In the genomic region with DNA sequence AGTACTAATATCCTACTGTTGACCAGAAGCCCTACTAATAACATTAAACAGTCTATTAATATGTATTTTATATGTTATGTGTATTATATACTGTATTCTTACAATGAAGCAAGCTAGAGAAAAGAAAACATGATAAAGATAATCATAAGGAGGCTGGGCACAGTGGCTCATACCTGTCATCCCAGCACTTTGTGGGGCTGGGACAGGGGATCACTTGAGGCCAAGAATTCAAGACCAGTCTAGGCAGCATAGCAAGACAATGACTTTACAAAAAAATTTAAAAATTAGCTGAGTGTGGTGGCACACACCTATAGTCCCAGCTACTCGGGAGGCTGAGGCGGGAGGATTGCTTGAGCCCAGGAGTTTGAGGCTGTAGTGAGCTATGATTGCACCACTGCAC, we compare ENCODE assay signal across 16 cellular contexts. TPM values are rescaled to one million over a fixed set of nuclear protein-coding genes. Genes with fewer than 3 reads are reported as not detected.
DNase-seq lines count a peak whose midpoint lies in the region; ATAC-seq, FAIRE-seq and TF ChIP-seq lines count a peak whose summit lies in the region.
"Had no signal": no experiment of that assay in that cellular context is flagged by ENCODE, and none has a peak within 500 bp of the region (broad histone marks: within the 10 kb centered on the region; RNA-seq: fewer than 3 reads in every experiment).

No MANE protein-coding gene starts in this region.

- in situ Hi-C loops in K562 (cut with MboI) = no loop called here

- WGBS in K562 (ENCODE audit: insufficient coverage, low coverage, missing lambda C conversion rate) = 100% methylated on average over 2 of the region's 2 CpGs

- H3K36me3 ChIP-seq in BLaER1 (no peaks in the 10 kb centered on the region), K562 (ENCODE audit: control insufficient read depth, insufficient read depth, low read length) (no peaks in the 10 kb centered on the region)
- H3K36me3 ChIP-seq: colonic mucosa had no signal

- TF ChIP-seq EP300 in K562 (IDR thresholded peaks at IDR 0.05; ENCODE audit: low read length) = no peak

- H4K20me1 ChIP-seq in BLaER1 (no peaks in the 10 kb centered on the region), K562 (replicated peaks; ENCODE audit: control insufficient read depth, insufficient read depth, low read length) (no peaks in the 10 kb centered on the region)

- H3K9me1 ChIP-seq in K562 (ENCODE audit: control insufficient read depth, insufficient read depth, low read length) = no peaks in the 10 kb centered on the region

- H3K4me1 ChIP-seq in BLaER1 = peaks cover 20% of the 10 kb centered on the region
- H3K4me1 ChIP-seq in K562 (replicated peaks in 1 of 2; ENCODE audit: control insufficient read depth in 2 of 2, insufficient read depth in 2 of 2, low read length in 2 of 2) = peaks cover 18 to 33% of the 10 kb centered on the region in 2 experiments
- H3K4me1 ChIP-seq: colonic mucosa had no signal

- POLR2A ChIA-PET in K562 (lab: Yijun Ruan, JAX) = interaction anchor here (1.0 to 1.5 kb wide), 7 partner anchors 9 to 33 kb away, joined by 3 to 9 read pairs (median 5); a partner anchor contains a TSS
- POLR2A ChIA-PET in naive thymus-derived CD8-positive, alpha-beta T cell (lab: Charles Lee) = interaction anchor here (0.6 to 0.7 kb wide), 2 partner anchors 9 to 171 kb away, joined by 4 to 5 read pairs; a partner anchor contains a TSS
- POLR2A ChIA-PET in RWPE1 (lab: Yijun Ruan, JAX; ENCODE audit: low non-redundant PET) = no interaction called here

- H3K9ac ChIP-seq in BLaER1 (no peak overlapping the region), K562 (ENCODE audit: insufficient read depth in 1 of 2, low read depth in 2 of 2, low read length in 2 of 2) (peak overlapping the region in 1 of 2 experiments; percentile 38; a peak in 2 of 4 replicates)

- no peaks in the 10 kb centered on the region for H3K36me3 Mint-ChIP-seq in CD14-positive monocyte
- no peaks in the 10 kb centered on the region for H3K36me3 Mint-ChIP-seq in naive thymus-derived CD8-positive, alpha-beta T cell
- H3K36me3 Mint-ChIP-seq: activated naive CD8-positive, alpha-beta T cell treated with anti-CD3 and anti-CD28 coated beads, Interleukin-2, amount 10 ng/mL, durations not matched to agents 7 days and 5 days had no signal

- H3K9me3 Mint-ChIP-seq in CD14-positive monocyte = peaks cover 10 to 26% (median 16%) of the 10 kb centered on the region in 7 donors
- peaks cover 0 to 4% (median 0%) of the 10 kb centered on the region in 9 donors for H3K9me3 Mint-ChIP-seq in naive thymus-derived CD8-positive, alpha-beta T cell
- H3K9me3 Mint-ChIP-seq: activated T-helper 1 cell treated with anti-CD3 and anti-CD28 coated beads, Interleukin-12 subunit alpha, Interleukin-12 subunit beta, Interleukin-2, Interleukin-4 antibody, amounts not matched to agents 30 ng/mL and 10 ng/mL and 1 ng/mL, durations not matched to agents 14 hours and 24 hours and 36 hours had no signal

- DNase-seq in CD14-positive monocyte (ENCODE audit: low spot score) (no peak), K562 (ENCODE audit: extremely low read depth in 1 of 4, low spot score in 3 of 4) (no peak), RWPE1 (ENCODE audit: low spot score) (no peak), retina (no peak)
- DNase-seq in naive thymus-derived CD8-positive, alpha-beta T cell = no peak
- DNase-seq: activated naive CD8-positive, alpha-beta T cell treated with anti-CD3 and anti-CD28 coated beads, Interleukin-2, amount 10 ng/mL, durations not matched to agents 7 days and 5 days; colonic mucosa; hippocampal formation; NCI-H1417; NCI-H524; stimulated activated naive B cell treated with anti-CD40 and anti-IgM and Interleukin-4, amounts not matched to agents 10 μg/mL and 1 μg/mL and 100 μg/mL, for 72 hours had no signal

- CTCF ChIA-PET in K562 (lab: Yijun Ruan, JAX; ENCODE audit: low intra/inter-chr PET ratio) (no interaction called here), RWPE1 (lab: Yijun Ruan, JAX) (interaction anchor here (0.8 to 1.3 kb wide), 3 partner anchors 52 to 224 kb away, joined by 3 to 5 read pairs (median 4); no protein-coding TSS in a partner anchor)

- H3K4me3 Mint-ChIP-seq in CD14-positive monocyte = no peak overlapping the region
- no peak overlapping the region for H3K4me3 Mint-ChIP-seq in naive thymus-derived CD8-positive, alpha-beta T cell
- H3K4me3 Mint-ChIP-seq: activated naive CD8-positive, alpha-beta T cell treated with anti-CD3 and anti-CD28 coated beads, Interleukin-2, amount 10 ng/mL, durations not matched to agents 7 days and 5 days; GM23338 had no signal

- no peak for TF ChIP-seq POLR2A in K562 (conservative IDR thresholded peaks at IDR 0.05)

- peak overlapping the region in 4 of 7 donors; percentile 49 to 73 (median 70) for H3K27ac Mint-ChIP-seq in CD14-positive monocyte
- H3K27ac Mint-ChIP-seq in naive thymus-derived CD8-positive, alpha-beta T cell = peak overlapping the region in 8 of 10 donors; percentile 57 to 82 (median 72)
- H3K27ac Mint-ChIP-seq: GM23338 had no signal

- peak overlapping the region; percentile 80; the same call in 1 of the 2 replicates for H2AFZ ChIP-seq in K562 (ENCODE audit: low read depth, low read length)

- no peak for FAIRE-seq in K562 (lab: Jason Lieb, UNC)
- FAIRE-seq: keratinocyte had no signal

- H3K4me1 Mint-ChIP-seq in CD14-positive monocyte = peaks cover 8% of the 10 kb centered on the region
- peaks cover 4 to 12% (median 9%) of the 10 kb centered on the region in 4 donors for H3K4me1 Mint-ChIP-seq in naive thymus-derived CD8-positive, alpha-beta T cell

- TF ChIP-seq CTCF in CD14-positive monocyte (IDR thresholded peaks at IDR 0.05) = no peak
- no peak for TF ChIP-seq CTCF in K562 (IDR thresholded peaks at IDR 0.05 in 2 of 3, conservative IDR thresholded peaks at IDR 0.05 in 1 of 3; ENCODE audit: insufficient read depth in 2 of 3, low read depth in 1 of 3, low read length in 3 of 3)
- TF ChIP-seq CTCF in RWPE1 (conservative IDR thresholded peaks at IDR 0.05; ENCODE audit: low read depth) = no peak

- H3K79me2 ChIP-seq in K562 (ENCODE audit: control insufficient read depth, insufficient read depth, low read length) = no peaks in the 10 kb centered on the region

- TF ChIP-seq RAD21 in K562 (CRISPR knock-in tag; conservative IDR thresholded peaks at IDR 0.05 in 1 of 2, IDR thresholded peaks at IDR 0.05 in 1 of 2) = no peak

- intact Hi-C loops in CD14-positive monocyte (cut with micrococcal nuclease) (no loop called here), K562 (cut with micrococcal nuclease) (no loop called here)

- peak overlapping the region; percentile 32; the same call in 1 of the 2 replicates for H3K27ac ChIP-seq in BLaER1
- H3K27ac ChIP-seq in K562 (ENCODE audit: extremely low read depth, low read depth, low read length) = peak overlapping the region; percentile 71; the same call in 1 of the 3 replicates
- H3K27ac ChIP-seq in RWPE1 = no peak overlapping the region
- H3K27ac ChIP-seq: colonic mucosa had no signal

- peaks cover 0 to 2% (median 1%) of the 10 kb centered on the region in 3 donors for H3K27me3 Mint-ChIP-seq in CD14-positive monocyte (ENCODE audit: low read depth in 3 of 3)
- no peaks in the 10 kb centered on the region for H3K27me3 Mint-ChIP-seq in naive thymus-derived CD8-positive, alpha-beta T cell
- H3K27me3 Mint-ChIP-seq: stimulated activated naive B cell treated with anti-CD40 and anti-IgM and Interleukin-4, amounts not matched to agents 10 μg/mL and 1 μg/mL and 100 μg/mL, for 72 hours had no signal

- H3K27me3 ChIP-seq in BLaER1 (no peaks in the 10 kb centered on the region), K562 (ENCODE audit: control insufficient read depth in 2 of 2, insufficient read depth in 2 of 2, low read length in 2 of 2) (no peaks in the 10 kb centered on the region)
- H3K27me3 ChIP-seq: colonic mucosa had no signal

- H3K9me3 ChIP-seq in BLaER1 (peaks cover 27% of the 10 kb centered on the region), K562 (replicated peaks; ENCODE audit: control insufficient read depth, insufficient read depth, low read depth, low read length) (no peaks in the 10 kb centered on the region)
- H3K9me3 ChIP-seq: colonic mucosa had no signal

- H3K4me2 ChIP-seq in BLaER1 (peak overlapping the region; percentile 59), K562 (ENCODE audit: insufficient read depth, low read length) (peak overlapping the region; percentile 45; the same call in 1 of the 2 replicates)
- H3K4me2 ChIP-seq: GM23338 had no signal

- H3K4me3 ChIP-seq in BLaER1 (no peak overlapping the region), K562 (no peak overlapping the region)
- H3K4me3 ChIP-seq: colonic mucosa, GM23338 had no signal

- BruUV-seq in K562 (replicated peaks; lab: Mats Ljungman, UMichigan) = no TSS peak

- no peak for ATAC-seq in K562
- ATAC-seq in naive thymus-derived CD8-positive, alpha-beta T cell = no peak
- ATAC-seq in GM19455 (IDR thresholded peaks at IDR 0.05; ENCODE audit: unreplicated experiment) = no peak
- ATAC-seq: GM23338 had no signal

TF ChIP-seq in K562, 482 proteins besides CTCF, POLR2A, EP300 and RAD21 (continues in another document):
- TF ChIP-seq E2F3 (CRISPR knock-in tag; IDR thresholded peaks at IDR 0.05) (no peak), TEAD1 (CRISPR knock-in tag; IDR thresholded peaks at IDR 0.05) (0 out of 4 replicates have a peak, but pooled peaks of 1 of the 2 experiments have one; percentile 13)

RNA-seq across cellular contexts. Expression of a gene that starts 8.9 kb away (rescaled TPM):
- 1 to 10 TPM; 7.5 to 9.7 TPM for polyA plus RNA-seq in CD14-positive monocyte
- total RNA-seq in K562 (2011; cell fraction: chromatin; rRNA removed; ENCODE audit: low replicate concordance) = 151 and 399 TPM in 2 replicates
- 94.9 and 123 TPM in 2 replicates for total RNA-seq in K562 (2011; cell fraction: nucleolus; rRNA removed)
- 139 and 141 TPM in 2 replicates for total RNA-seq in K562 (2011; cell fraction: nucleoplasm; rRNA removed)
- total RNA-seq in K562 (2014; rRNA removed) = 91.9 and 93.1 TPM in 2 replicates
- total RNA-seq in K562 (2014; rRNA removed; fragmentation: Illumina TruSeq; extraction: Trizol) = 79.2 and 88.1 TPM in 2 replicates
- total RNA-seq in K562 (2015; rRNA removed; fragmentation: Illumina TruSeq; extraction: Trizol) = 90.4 and 92.6 TPM in 2 replicates
- 103 and 108 TPM in 2 replicates for total RNA-seq in K562 (2021)
- 43.9 and 48.3 TPM in 2 replicates for polyA plus RNA-seq in K562 (2011; rRNA removed)
- 46.7 and 50.5 TPM in 2 replicates for polyA plus RNA-seq in K562 (2011; cell fraction: cytosol; rRNA removed)
- polyA plus RNA-seq in K562 (2011; cell fraction: nucleus; rRNA removed) = 125 and 130 TPM in 2 replicates
- polyA plus RNA-seq in K562 (2012) = 68.9 and 92.0 TPM in 2 replicates
- 79.0 and 89.9 TPM in 2 replicates for polyA plus RNA-seq in K562 (2014; fragmentation: Illumina TruSeq; extraction: Trizol)
- 10 to 100 TPM; 24.5 to 42.4 TPM for polyA plus RNA-seq in K562 (2014; fragmentation: Nextera tagmentation; extraction: Ambion mirVana)
- polyA plus RNA-seq in K562 (2014; rRNA removed) = 70.7 and 83.4 TPM in 2 replicates
- 115 and 136 TPM in 2 replicates for polyA minus RNA-seq in K562 (2011; rRNA and poly(A)+ RNA removed)
- 56.8 and 74.4 TPM in 2 replicates for polyA minus RNA-seq in K562 (2011; cell fraction: cytosol; rRNA and poly(A)+ RNA removed)
- polyA minus RNA-seq in K562 (2011; cell fraction: nucleus; rRNA and poly(A)+ RNA removed) = 75.0 and 142 TPM in 2 replicates
- 100 to 1,000 TPM; 147 to 162 TPM for total RNA-seq in naive thymus-derived CD8-positive, alpha-beta T cell
- 10 to 100 TPM; 23.1 to 41.0 (median 38.9) TPM for polyA plus RNA-seq in naive thymus-derived CD8-positive, alpha-beta T cell
